ENCODE assay signal across 17 cellular contexts in the genomic region with DNA sequence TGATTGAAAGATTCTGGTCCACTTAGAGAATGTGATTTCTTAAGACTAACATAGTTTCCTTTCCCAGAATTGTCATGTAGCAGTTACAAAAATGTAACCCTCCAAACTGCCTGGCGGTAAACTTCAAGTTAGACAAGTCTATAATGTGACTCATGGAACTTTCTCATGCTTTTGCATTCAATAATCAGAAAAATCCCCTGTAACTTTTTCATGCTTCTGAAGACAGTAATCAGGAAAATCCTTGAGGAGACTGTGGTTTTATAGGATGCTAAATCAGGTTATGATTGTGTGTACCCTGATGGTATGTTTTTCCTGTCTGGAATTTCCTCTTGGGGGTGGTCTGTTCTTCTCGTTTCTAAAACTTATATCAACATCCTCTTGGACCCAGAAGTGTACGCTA.
"Had no signal": no experiment of that assay in that cellular context is flagged by ENCODE, and none has a peak within 500 bp of the region (broad histone marks: within the 10 kb centered on the region; RNA-seq: fewer than 3 reads in every experiment).

No MANE protein-coding gene starts in this region.

- H3K4me1 Mint-ChIP-seq: activated CD8-positive, alpha-beta memory T cell treated with anti-CD3 and anti-CD28 coated beads, Interleukin-2, amount 10 ng/mL, durations not matched to agents 7 days and 5 days; natural killer cell; stimulated activated naive CD8-positive, alpha-beta T cell treated with anti-CD3 and anti-CD28 coated beads, Interleukin-15, amount 100 ng/mL, for 72 hours had no signal

- H3K27ac Mint-ChIP-seq: activated CD8-positive, alpha-beta memory T cell treated with anti-CD3 and anti-CD28 coated beads, Interleukin-2, amount 10 ng/mL, durations not matched to agents 7 days and 5 days; activated naive CD8-positive, alpha-beta T cell; natural killer cell; stimulated activated naive CD8-positive, alpha-beta T cell treated with anti-CD3 and anti-CD28 coated beads, Interleukin-15, amount 100 ng/mL, for 72 hours had no signal

- H3K36me3 Mint-ChIP-seq: activated CD8-positive, alpha-beta memory T cell treated with anti-CD3 and anti-CD28 coated beads, Interleukin-2, amount 10 ng/mL, durations not matched to agents 7 days and 5 days; activated naive CD8-positive, alpha-beta T cell; natural killer cell had no signal

- H3K27me3 Mint-ChIP-seq: activated CD8-positive, alpha-beta memory T cell treated with anti-CD3 and anti-CD28 coated beads, Interleukin-2, amount 10 ng/mL, durations not matched to agents 7 days and 5 days; activated naive CD8-positive, alpha-beta T cell; stimulated activated naive CD8-positive, alpha-beta T cell treated with anti-CD3 and anti-CD28 coated beads, Interleukin-15, amount 100 ng/mL, for 72 hours had no signal

- H3K4me3 Mint-ChIP-seq: activated CD8-positive, alpha-beta memory T cell treated with anti-CD3 and anti-CD28 coated beads, Interleukin-2, amount 10 ng/mL, durations not matched to agents 7 days and 5 days; activated naive CD8-positive, alpha-beta T cell; activated T-cell treated with anti-CD3 and anti-CD28 coated beads, Interleukin-2, amount 50 U/mL, for 4 hours; natural killer cell; stimulated activated naive CD8-positive, alpha-beta T cell treated with anti-CD3 and anti-CD28 coated beads, Interleukin-15, amount 100 ng/mL, for 72 hours had no signal

- DNase-seq: activated CD4-positive, alpha-beta T cell treated with anti-CD3 and anti-CD28 coated beads, Interleukin-2, amount 50 U/mL, for 48 hours; activated CD4-positive, CD25-positive, alpha-beta regulatory T cell treated with anti-CD3 and anti-CD28 coated beads, Interleukin-2, amount 50 U/mL, for 72 hours; activated CD8-positive, alpha-beta memory T cell treated with anti-CD3 and anti-CD28 coated beads, Interleukin-2, amount 10 ng/mL, durations not matched to agents 7 days and 5 days; activated effector memory CD4-positive, alpha-beta T cell treated with anti-CD3 and anti-CD28 coated beads, Interleukin-2, amount 50 U/mL, for 16 hours; activated T-cell treated with anti-CD3 and anti-CD28 coated beads, Interleukin-2, amount 50 U/mL, for 4 hours; aorta; caudate nucleus; cortex of kidney; effector memory CD4-positive, alpha-beta T cell; hippocampal formation; natural killer cell; occipital lobe; stimulated activated CD4-positive, alpha-beta T cell treated with anti-CD3 and anti-CD28 coated beads, Interleukin-4, amount 100 ng/mL, for 4 hours; stimulated activated naive CD8-positive, alpha-beta T cell treated with anti-CD3 and anti-CD28 coated beads, Interleukin-15, amount 100 ng/mL, for 72 hours had no signal

- ATAC-seq: activated CD8-positive, alpha-beta memory T cell treated with anti-CD3 and anti-CD28 coated beads, Interleukin-2, amount 10 ng/mL, durations not matched to agents 7 days and 5 days; activated T-cell treated with anti-CD3 and anti-CD28 coated beads, Interleukin-2, amount 50 U/mL, for 4 hours; natural killer cell; stimulated activated naive CD8-positive, alpha-beta T cell treated with anti-CD3 and anti-CD28 coated beads, Interleukin-15, amount 100 ng/mL, for 72 hours had no signal

- H3K4me3 ChIP-seq: lung, thoracic aorta had no signal
